In genomic region chr5:34001231-34001935, GRCh38 we compare ENCODE assay signal across 11 cellular contexts. TPM values are rescaled to one million over a fixed set of nuclear protein-coding genes. Genes with fewer than 3 reads are reported as not detected.
DNase-seq lines count a peak whose midpoint lies in the region; ATAC-seq and TF ChIP-seq lines count a peak whose summit lies in the region.
"Had no signal": no experiment of that assay in that cellular context is flagged by ENCODE, and none has a peak within 500 bp of the region (broad histone marks: within the 10 kb centered on the region; RNA-seq: fewer than 3 reads in every experiment).

No MANE protein-coding gene starts in this region.

- no peak overlapping the region for H3K27ac Mint-ChIP-seq in activated CD8-positive, alpha-beta T cell treated with anti-CD3 and anti-CD28 coated beads, Interleukin-2, amount 10 ng/mL, durations not matched to agents 7 days and 5 days
- H3K27ac Mint-ChIP-seq: activated naive CD8-positive, alpha-beta T cell treated with anti-CD3 and anti-CD28 coated beads, Interleukin-2, amount 10 ng/mL, durations not matched to agents 7 days and 5 days; IgD-negative memory B cell had no signal

- POLR2A ChIA-PET in activated CD8-positive, alpha-beta T cell treated with anti-CD3 and anti-CD28 coated beads, Interleukin-2, amount 10 ng/mL, durations not matched to agents 7 days and 5 days (lab: Charles Lee), result no interaction called here
- POLR2A ChIA-PET in A673 (lab: Charles Lee; ENCODE audit: low non-redundant PET), result no interaction called here

- H3K4me3 ChIP-seq in choroid plexus epithelial cell (ENCODE audit: low read depth, low read length) (no peak overlapping the region), A673 (ENCODE audit: low read depth, low read length, poor library complexity, severe bottlenecking) (no peak overlapping the region)

- no peak for ATAC-seq in activated CD8-positive, alpha-beta T cell treated with anti-CD3 and anti-CD28 coated beads, Interleukin-2, amount 10 ng/mL, durations not matched to agents 7 days and 5 days
- no peak for ATAC-seq in GM18868 (IDR thresholded peaks at IDR 0.05; ENCODE audit: unreplicated experiment)

- intact Hi-C loops in A673 (cut with micrococcal nuclease; ENCODE audit: unreplicated experiment), result no loop called here

- H3K4me1 Mint-ChIP-seq in activated CD8-positive, alpha-beta T cell treated with anti-CD3 and anti-CD28 coated beads, Interleukin-2, amount 10 ng/mL, durations not matched to agents 7 days and 5 days (ENCODE audit: low read depth), result peaks cover 11% of the 10 kb centered on the region

- TF ChIP-seq CTCF in choroid plexus epithelial cell (conservative IDR thresholded peaks at IDR 0.05; ENCODE audit: low read depth, low read length), result no peak
- TF ChIP-seq CTCF in A673 (conservative IDR thresholded peaks at IDR 0.05; ENCODE audit: low read depth, low read length), result no peak

- H3K9me3 ChIP-seq in A673 (ENCODE audit: low read depth, low read length, poor library complexity, severe bottlenecking), result no peaks in the 10 kb centered on the region

- no peak overlapping the region for H3K4me3 Mint-ChIP-seq in activated CD8-positive, alpha-beta T cell treated with anti-CD3 and anti-CD28 coated beads, Interleukin-2, amount 10 ng/mL, durations not matched to agents 7 days and 5 days
- H3K4me3 Mint-ChIP-seq: activated naive CD8-positive, alpha-beta T cell treated with anti-CD3 and anti-CD28 coated beads, Interleukin-2, amount 10 ng/mL, durations not matched to agents 7 days and 5 days had no signal

- H3K36me3 ChIP-seq in A673 (ENCODE audit: insufficient read depth, low read length, poor library complexity, severe bottlenecking), result no peaks in the 10 kb centered on the region

- peaks cover 11% of the 10 kb centered on the region for H3K36me3 Mint-ChIP-seq in activated CD8-positive, alpha-beta T cell treated with anti-CD3 and anti-CD28 coated beads, Interleukin-2, amount 10 ng/mL, durations not matched to agents 7 days and 5 days (ENCODE audit: low read depth)

- no peaks in the 10 kb centered on the region for H3K4me1 ChIP-seq in A673 (ENCODE audit: insufficient read depth, low read length, poor library complexity, severe bottlenecking)

- CTCF ChIA-PET in activated CD8-positive, alpha-beta T cell treated with anti-CD3 and anti-CD28 coated beads, Interleukin-2, amount 10 ng/mL, durations not matched to agents 7 days and 5 days (lab: Charles Lee), result no interaction called here
- CTCF ChIA-PET in A673 (lab: Charles Lee), result no interaction called here

- DNase-seq in ELF-1 (ENCODE audit: low read depth, low spot score) (peak; percentile 33), NCI-H2196 treated with DMSO at 0.1 percent for 48 hours (lab: John Stamatoyannopoulos, UW; ENCODE audit: unreplicated experiment) (peak; percentile 98), choroid plexus epithelial cell (ENCODE audit: low read depth) (peak; percentile 21), mucosa of gallbladder (ENCODE audit: low spot score) (peak; percentile 57), A673 (ENCODE audit: low spot score) (no peak)
- DNase-seq in activated CD8-positive, alpha-beta T cell treated with anti-CD3 and anti-CD28 coated beads, Interleukin-2, amount 10 ng/mL, durations not matched to agents 7 days and 5 days, result no peak
- DNase-seq in activated CD8-positive, alpha-beta memory T cell treated with anti-CD3 and anti-CD28 coated beads, Interleukin-2, amount 50 U/mL, for 4 hours, result no peak
- DNase-seq: activated naive CD8-positive, alpha-beta T cell treated with anti-CD3 and anti-CD28 coated beads, Interleukin-2, amount 10 ng/mL, durations not matched to agents 7 days and 5 days had no signal

- no peak overlapping the region for H3K27ac ChIP-seq in A673 (ENCODE audit: low read depth, low read length, poor library complexity, severe bottlenecking)

- no peaks in the 10 kb centered on the region for H3K9me3 Mint-ChIP-seq in activated CD8-positive, alpha-beta T cell treated with anti-CD3 and anti-CD28 coated beads, Interleukin-2, amount 10 ng/mL, durations not matched to agents 7 days and 5 days (ENCODE audit: insufficient read depth)
- H3K9me3 Mint-ChIP-seq: activated naive CD8-positive, alpha-beta T cell treated with anti-CD3 and anti-CD28 coated beads, Interleukin-2, amount 10 ng/mL, durations not matched to agents 7 days and 5 days; IgD-negative memory B cell had no signal

- no peaks in the 10 kb centered on the region for H3K27me3 Mint-ChIP-seq in activated CD8-positive, alpha-beta T cell treated with anti-CD3 and anti-CD28 coated beads, Interleukin-2, amount 10 ng/mL, durations not matched to agents 7 days and 5 days (ENCODE audit: low read depth)
- H3K27me3 Mint-ChIP-seq: activated naive CD8-positive, alpha-beta T cell treated with anti-CD3 and anti-CD28 coated beads, Interleukin-2, amount 10 ng/mL, durations not matched to agents 7 days and 5 days; IgD-negative memory B cell had no signal

- no TSS peak for BruUV-seq in A673 (replicated peaks; lab: Mats Ljungman, UMichigan)

- H3K27me3 ChIP-seq in A673 (replicated peaks; ENCODE audit: insufficient read depth, low read depth, low read length, poor library complexity), result no peaks in the 10 kb centered on the region

RNA-seq across cellular contexts. Expression of gene AMACR, which starts 6.5 kb away (rescaled TPM):
- total RNA-seq in mucosa of gallbladder (129 TPM), A673 (2021) (11.8 and 13.9 TPM in 2 replicates)
- total RNA-seq in activated CD8-positive, alpha-beta T cell treated with anti-CD3 and anti-CD28 coated beads, Interleukin-2, amount 10 ng/mL, durations not matched to agents 7 days and 5 days, result 1 to 10 TPM; 6.5 to 6.9 TPM

RNA-seq across cellular contexts. Expression of gene SLC45A2, which starts 16.9 kb away (rescaled TPM):
- 0.66 TPM for total RNA-seq in mucosa of gallbladder
- under 1 TPM in 1 of 2 experiments, not detected in 1; 0.34 TPM for total RNA-seq in activated CD8-positive, alpha-beta T cell treated with anti-CD3 and anti-CD28 coated beads, Interleukin-2, amount 10 ng/mL, durations not matched to agents 7 days and 5 days
- total RNA-seq in A673 (2021), result 0.28 and 0.31 TPM in 2 replicates
- total RNA-seq: T-helper 1 cell treated with Interleukin-12 subunit alpha and Interleukin-12 subunit beta and Interleukin-4 antibody, amounts not matched to agents 30 ng/mL and 1 ng/mL, for 36 hours had no signal

RNA-seq across cellular contexts. Expression of gene C1QTNF3, which starts 41.6 kb away (rescaled TPM):
- total RNA-seq in mucosa of gallbladder, result 7.0 TPM
- 1 to 10 TPM; 2.8 to 3.0 TPM for total RNA-seq in activated CD8-positive, alpha-beta T cell treated with anti-CD3 and anti-CD28 coated beads, Interleukin-2, amount 10 ng/mL, durations not matched to agents 7 days and 5 days
- 1.6 TPM in 2 replicates for total RNA-seq in A673 (2021)

Comparison
In these comparisons a context has a peak if more than half of its experiments do, and no peak if none do; other contexts are left out.
1. DNase-seq: peak in ELF-1 (single experiment), NCI-H2196 treated with DMSO at 0.1 percent for 48 hours (single experiment), choroid plexus epithelial cell (single experiment) and mucosa of gallbladder (single experiment); none in activated CD8-positive, alpha-beta T cell treated with anti-CD3 and anti-CD28 coated beads, Interleukin-2, amount 10 ng/mL, durations not matched to agents 7 days and 5 days (single experiment), activated CD8-positive, alpha-beta memory T cell treated with anti-CD3 and anti-CD28 coated beads, Interleukin-2, amount 50 U/mL, for 4 hours (single experiment) and A673 (single experiment).